Comparison of ENCODE assay signal across 20 cellular contexts in the genomic region with DNA sequence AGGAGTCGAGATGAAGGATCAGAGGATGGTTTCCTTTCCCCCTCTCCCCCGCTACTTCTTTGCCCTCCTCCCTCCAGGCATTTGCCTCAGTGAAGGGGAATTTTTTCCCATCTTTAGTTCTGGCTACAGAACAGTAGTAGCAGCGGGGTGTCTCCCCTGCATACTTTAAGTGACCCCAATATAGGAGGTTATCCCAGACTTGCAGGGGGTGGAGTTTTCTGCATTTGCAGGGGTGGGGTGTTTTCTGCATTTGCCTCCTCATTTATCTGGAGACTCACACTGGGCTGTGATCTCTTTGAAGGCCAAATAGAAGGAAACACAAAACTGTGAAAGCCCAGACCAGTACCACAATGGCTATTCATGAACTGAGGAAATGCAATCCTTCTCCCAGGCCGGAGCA. TPM values are rescaled to one million over a fixed set of nuclear protein-coding genes. Genes with fewer than 3 reads are reported as not detected.
A peak's percentile ranks its signal among the peaks of the same experiment; 100 is the strongest.
DNase-seq lines count a peak whose midpoint lies in the region; ATAC-seq and TF ChIP-seq lines count a peak whose summit lies in the region.
"Had no signal": no experiment of that assay in that cellular context is flagged by ENCODE, and none has a peak within 500 bp of the region (broad histone marks: within the 10 kb centered on the region; RNA-seq: fewer than 3 reads in every experiment).

No MANE protein-coding gene starts in this region.

- no peaks in the 10 kb centered on the region for H3K36me3 Mint-ChIP-seq in MCF 10A (ENCODE audit: insufficient read depth, unreplicated experiment)
- H3K36me3 Mint-ChIP-seq: CD4-positive, CD25-positive, alpha-beta regulatory T cell; CD8-positive, alpha-beta memory T cell had no signal

- DNase-seq in H7 (peak; percentile 12), choroid plexus epithelial cell (ENCODE audit: low read depth) (peak; percentile 43), iPS-NIHi11 (ENCODE audit: low spot score) (peak; percentile 11), germinal center (ENCODE audit: low spot score) (no peak), GM13976 (ENCODE audit: low spot score) (no peak), MCF 10A (ENCODE audit: unreplicated experiment) (no peak)
- DNase-seq: ACHN; BE2C; C1 segment of cervical spinal cord; CD4-positive, CD25-positive, alpha-beta regulatory T cell; CD8-positive, alpha-beta memory T cell; COR-L47; DMS 273 treated with DMSO at 0.1 percent for 48 hours; DMS53; DND-41; EL; GOT3; H9; IMR-90 had no signal

- in situ Hi-C loops in GM13976 (cut with MboI; ENCODE audit: low sequenced_read_pairs, unreplicated experiment) = no loop called here

- BruUV-seq in MCF 10A (replicated peaks; lab: Mats Ljungman, UMichigan) = no TSS peak

- no peaks in the 10 kb centered on the region for H3K4me1 Mint-ChIP-seq in MCF 10A (ENCODE audit: insufficient read depth, unreplicated experiment)
- H3K4me1 Mint-ChIP-seq: CD4-positive, CD25-positive, alpha-beta regulatory T cell; CD8-positive, alpha-beta memory T cell had no signal

- TF ChIP-seq CTCF in choroid plexus epithelial cell (conservative IDR thresholded peaks at IDR 0.05; ENCODE audit: low read depth, low read length) (no peak), GM13976 (IDR thresholded peaks at IDR 0.05; ENCODE audit: borderline replicate concordance, control extremely low read depth, extremely low read depth, insufficient read depth, missing control alignments) (no peak), MCF 10A (IDR thresholded peaks at IDR 0.05; ENCODE audit: unreplicated experiment) (no peak)

- H3K36me3 ChIP-seq in H7 (replicated peaks; ENCODE audit: control insufficient read depth, insufficient read depth, low read length) = no peaks in the 10 kb centered on the region

- POLR2A ChIA-PET in MCF 10A (lab: Yijun Ruan, JAX) = no interaction called here

- H3K27me3 ChIP-seq in H7 (ENCODE audit: control insufficient read depth, insufficient read depth, low read length) = no peaks in the 10 kb centered on the region
- H3K27me3 ChIP-seq: BE2C had no signal

- no peak overlapping the region for H3K4me3 Mint-ChIP-seq in MCF 10A (ENCODE audit: unreplicated experiment)
- H3K4me3 Mint-ChIP-seq: CD4-positive, CD25-positive, alpha-beta regulatory T cell; CD8-positive, alpha-beta memory T cell; H9 had no signal

- no peak overlapping the region for H3K27ac Mint-ChIP-seq in MCF 10A (ENCODE audit: low read depth, unreplicated experiment)
- H3K27ac Mint-ChIP-seq: CD4-positive, CD25-positive, alpha-beta regulatory T cell; CD8-positive, alpha-beta memory T cell had no signal

- H3K9me3 Mint-ChIP-seq in MCF 10A (ENCODE audit: unreplicated experiment) = no peaks in the 10 kb centered on the region
- H3K9me3 Mint-ChIP-seq: CD8-positive, alpha-beta memory T cell; H9 had no signal

- no peak for ATAC-seq in GM18520 (IDR thresholded peaks at IDR 0.05; ENCODE audit: unreplicated experiment)

- H3K4me3 ChIP-seq in H7 (ENCODE audit: insufficient read depth, low read depth, low read length) (no peak overlapping the region), choroid plexus epithelial cell (ENCODE audit: low read depth, low read length) (no peak overlapping the region)

- no peaks in the 10 kb centered on the region for H3K27me3 Mint-ChIP-seq in MCF 10A (ENCODE audit: insufficient read depth, unreplicated experiment)

- intact Hi-C loops in MCF 10A (cut with micrococcal nuclease) = no loop called here

- CTCF ChIA-PET in MCF 10A (lab: Yijun Ruan, JAX) = interaction anchor here (0.5 kb wide), 1 partner anchor 42 kb away, joined by 5 read pairs; no protein-coding TSS in a partner anchor

RNA-seq across cellular contexts. Expression of gene PTPRB, which starts 19.8 kb away (rescaled TPM):
- total RNA-seq in H7 (2014; rRNA removed; shearing (Covaris generic)) = 0.62 and 1.0 TPM in 2 replicates
- 0.69 and 0.82 TPM in 2 replicates for total RNA-seq in MCF 10A (2022)
- total RNA-seq: CD4-positive, CD25-positive, alpha-beta regulatory T cell; CD8-positive, alpha-beta memory T cell had no signal

Comparison
In these comparisons a context has a peak if more than half of its experiments do, and no peak if none do; other contexts are left out.
1. DNase-seq: peak in H7 (single experiment), choroid plexus epithelial cell (single experiment) and iPS-NIHi11 (single experiment); none in germinal center (single experiment), GM13976 (single experiment) and MCF 10A (single experiment).